Comparison of ENCODE assay signal across 8 cellular contexts in the genomic region with DNA sequence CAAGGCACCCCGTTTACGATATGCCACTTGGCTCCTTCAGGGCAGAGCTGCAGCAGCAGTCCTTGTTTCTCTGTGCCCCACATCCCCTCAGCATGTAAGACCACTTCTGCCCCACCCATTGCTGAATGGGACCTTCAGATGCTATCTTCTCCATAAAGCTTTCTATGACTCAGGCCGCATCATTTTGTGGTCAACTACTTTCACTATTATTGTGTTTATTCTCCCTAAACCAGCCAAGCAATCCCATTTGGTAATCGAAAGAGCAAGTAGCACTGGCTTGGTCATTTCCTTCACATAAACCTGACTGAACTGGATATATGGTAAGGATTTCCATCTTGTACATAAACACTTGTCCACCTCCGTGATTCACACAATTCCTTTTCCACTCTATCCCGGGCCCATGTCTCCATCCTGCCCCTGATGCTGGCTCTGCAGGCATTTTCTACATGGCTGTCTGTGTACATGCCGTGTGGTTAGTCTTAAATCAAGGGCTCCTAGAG. TPM values are rescaled to one million over a fixed set of nuclear protein-coding genes. Genes with fewer than 3 reads are reported as not detected.
DNase-seq lines count a peak whose midpoint lies in the region; ATAC-seq and TF ChIP-seq lines count a peak whose summit lies in the region.

No MANE protein-coding gene starts in this region.

- H3K4me1 Mint-ChIP-seq in osteocyte (ENCODE audit: unreplicated experiment) = peaks cover 30% of the 10 kb centered on the region
- H3K4me1 Mint-ChIP-seq in H9 = peaks cover 3 to 7% of the 10 kb centered on the region in 2 experiments; a peak in 2 of 4 replicates

- no peak overlapping the region for H3K4ac ChIP-seq in H9 (ENCODE audit: low read depth, low read length)
- no peak overlapping the region for H3K4ac ChIP-seq in mesendoderm (ENCODE audit: low read depth, low read length)

- no peak overlapping the region for H3K27ac Mint-ChIP-seq in osteocyte (ENCODE audit: unreplicated experiment)
- H3K27ac Mint-ChIP-seq in H9 = no peak overlapping the region

- H2BK120ac ChIP-seq in H9 (ENCODE audit: low read depth, low read length, poor library complexity, severe bottlenecking) (no peak overlapping the region), mesendoderm (ENCODE audit: low read depth, low read length) (no peak overlapping the region)

- H3K4me3 ChIP-seq in heart left ventricle = no peak overlapping the region
- H3K4me3 ChIP-seq in osteoblast (ENCODE audit: insufficient read depth, low read length) = peak overlapping the region; percentile 8
- no peak overlapping the region for H3K4me3 ChIP-seq in mesendoderm (ENCODE audit: low read length)

- H3K9me3 Mint-ChIP-seq in osteocyte (ENCODE audit: unreplicated experiment) (no peaks in the 10 kb centered on the region), H9 (no peaks in the 10 kb centered on the region)

- H4K5ac ChIP-seq in H9 (ENCODE audit: insufficient read length, low read depth, low read length) (no peak overlapping the region), mesendoderm (ENCODE audit: low read length) (no peak overlapping the region)

- no peak overlapping the region for H4K91ac ChIP-seq in H9 (ENCODE audit: insufficient read length, low read depth, low read length)

- H3K56ac ChIP-seq in H9 (ENCODE audit: insufficient read length, low read depth, low read length) (no peak overlapping the region), mesendoderm (ENCODE audit: low read length) (no peak overlapping the region)

- H3K23ac ChIP-seq in H9 (ENCODE audit: insufficient read length, low read depth, low read length) = no peak overlapping the region
- no peak overlapping the region for H3K23ac ChIP-seq in mesendoderm (ENCODE audit: low read length)

- H3K4me2 ChIP-seq in osteoblast (ENCODE audit: insufficient read depth, low read length) (peak overlapping the region; percentile 55), H9 (ENCODE audit: insufficient read depth, insufficient read length, low read length) (no peak overlapping the region), mesendoderm (ENCODE audit: low read length) (no peak overlapping the region)

- H3K27ac ChIP-seq in heart left ventricle (peak overlapping the region in 11 of 12 donors; percentile 12 to 84 (median 52)), osteoblast (ENCODE audit: low read depth, low read length) (no peak overlapping the region), H9 (ENCODE audit: insufficient read length, low read depth, low read length) (no peak overlapping the region), mesendoderm (ENCODE audit: low read depth, low read length) (no peak overlapping the region)

- H3K27me3 ChIP-seq in heart left ventricle (no peaks in the 10 kb centered on the region), osteoblast (ENCODE audit: insufficient read depth, low read length) (peaks cover 3% of the 10 kb centered on the region), H9 (ENCODE audit: insufficient read depth, low read length) (no peaks in the 10 kb centered on the region), mesendoderm (ENCODE audit: insufficient read depth, low read length, poor library complexity) (no peaks in the 10 kb centered on the region)

- H3K9me3 ChIP-seq in heart left ventricle = no peaks in the 10 kb centered on the region
- no peaks in the 10 kb centered on the region for H3K9me3 ChIP-seq in osteoblast (ENCODE audit: low read depth, low read length)
- H3K9me3 ChIP-seq in H9 (ENCODE audit: control insufficient read depth, low read depth, low read length) = no peaks in the 10 kb centered on the region

- no peaks in the 10 kb centered on the region for H3K23me2 ChIP-seq in H9 (ENCODE audit: insufficient read length, low read depth, low read length, poor library complexity, severe bottlenecking)

- H4K8ac ChIP-seq in H9 (replicated peaks; ENCODE audit: insufficient read length, low read depth, low read length) (no peak overlapping the region), mesendoderm (ENCODE audit: low read depth, low read length) (no peak overlapping the region)

- H2BK15ac ChIP-seq in H9 (ENCODE audit: low read depth, low read length) (no peak overlapping the region), mesendoderm (replicated peaks; ENCODE audit: low read depth) (no peak overlapping the region)

- H3K79me1 ChIP-seq in H9 (ENCODE audit: insufficient read depth, low read depth, low read length, poor library complexity, severe bottlenecking) (no peaks in the 10 kb centered on the region), mesendoderm (ENCODE audit: low read length) (no peaks in the 10 kb centered on the region)

- H2BK20ac ChIP-seq in H9 (ENCODE audit: low read depth, low read length, poor library complexity, severe bottlenecking) = no peak overlapping the region

- 62 to 75% (median 65%) methylated on average over 7 of the region's 7 CpGs for WGBS in heart left ventricle, 4 donors
- WGBS in H9 (ENCODE audit: extremely low coverage, insufficient read length, low lambda C conversion rate) = no CpG with 5 or more reads among the region's 7 CpGs
- WGBS in mesendoderm (ENCODE audit: extremely low coverage, insufficient coverage, low lambda C conversion rate) = no CpG with 5 or more reads among the region's 7 CpGs

- H3K36me3 ChIP-seq in heart left ventricle (no peaks in the 10 kb centered on the region), osteoblast (ENCODE audit: insufficient read depth, low read length) (no peaks in the 10 kb centered on the region), mesendoderm (ENCODE audit: control insufficient read depth, insufficient read depth, low read length) (no peaks in the 10 kb centered on the region)

- no peak overlapping the region for H2AFZ ChIP-seq in osteoblast (ENCODE audit: low read length)
- H2AFZ ChIP-seq in H9 (ENCODE audit: low read length) = no peak overlapping the region

- ATAC-seq in heart left ventricle = no peak
- no peak for ATAC-seq in Right ventricle myocardium inferior
- ATAC-seq in HG03159 (IDR thresholded peaks at IDR 0.05; ENCODE audit: unreplicated experiment) = peak; percentile 76

- H3K4me1 ChIP-seq in heart left ventricle (peaks cover 10 to 48% (median 36%) of the 10 kb centered on the region in 12 donors), osteoblast (ENCODE audit: insufficient read depth, low read length) (peaks cover 15% of the 10 kb centered on the region), H9 (ENCODE audit: insufficient read depth, low read length) (no peaks in the 10 kb centered on the region), mesendoderm (ENCODE audit: control insufficient read depth, low read depth, low read length) (no peaks in the 10 kb centered on the region)

- H2AK5ac ChIP-seq in H9 (ENCODE audit: insufficient read length, low read length) = no peak overlapping the region
- H2AK5ac ChIP-seq in mesendoderm (ENCODE audit: low read length) = no peak overlapping the region

- TF ChIP-seq POLR2A in heart left ventricle (IDR thresholded peaks at IDR 0.05) = no peak

- H3K14ac ChIP-seq in H9 (ENCODE audit: insufficient read depth, low read length) = no peak overlapping the region

- H3K4me3 Mint-ChIP-seq in osteocyte (ENCODE audit: unreplicated experiment) = no peak overlapping the region
- no peak overlapping the region for H3K4me3 Mint-ChIP-seq in H9

- DNase-seq in heart left ventricle (no peak), Right ventricle myocardium inferior (ENCODE audit: missing footprints) (no peak), osteoblast (ENCODE audit: insufficient read length, low spot score, missing footprints) (peak; percentile 89), osteocyte (ENCODE audit: extremely low spot score, unreplicated experiment) (no peak), H9 (no peak), mesendoderm (no peak)
- DNase-seq in activated CD4-positive, alpha-beta T cell treated with anti-CD3 and anti-CD28 coated beads, Interleukin-2, amount 50 U/mL, for 48 hours = peak; percentile 25 to 53

- H2BK12ac ChIP-seq in H9 (ENCODE audit: insufficient read length, low read depth, low read length) = no peak overlapping the region

- intact Hi-C loops in heart left ventricle (cut with DNase I) = loop anchor here in 1 of 10 donors (5.0 to 10.0 kb wide), 2 partner anchors 167 to 290 kb away; partner anchors contain the start of gene ADAM10
- intact Hi-C loops in Right ventricle myocardium inferior (cut with DNase I) = no loop called here

- H2BK5ac ChIP-seq in H9 (ENCODE audit: insufficient read length, low read length) = no peak overlapping the region
- H2BK5ac ChIP-seq in mesendoderm (ENCODE audit: low read length) = no peak overlapping the region

- H3K9ac ChIP-seq in H9 (ENCODE audit: extremely low read depth, insufficient read length, low read length) = no peak overlapping the region
- no peak overlapping the region for H3K9ac ChIP-seq in mesendoderm (ENCODE audit: low read length)

- H3K27me3 Mint-ChIP-seq in osteocyte (ENCODE audit: unreplicated experiment) = no peaks in the 10 kb centered on the region
- peaks cover 2% of the 10 kb centered on the region; the same call in 1 of the 2 replicates for H3K27me3 Mint-ChIP-seq in H9 (ENCODE audit: low read depth)

- TF ChIP-seq CTCF in heart left ventricle (IDR thresholded peaks at IDR 0.05) (no peak), osteoblast (IDR thresholded peaks at IDR 0.05; ENCODE audit: extremely low read depth, low read depth, low read length) (no peak), osteocyte (IDR thresholded peaks at IDR 0.05) (no peak), H9 (conservative IDR thresholded peaks at IDR 0.05) (no peak)

- no peak overlapping the region for H3T11ph ChIP-seq in H9 (ENCODE audit: low read length)

- no peaks in the 10 kb centered on the region for H4K20me1 ChIP-seq in osteoblast (ENCODE audit: insufficient read depth, low read length)
- H4K20me1 ChIP-seq in H9 (ENCODE audit: control insufficient read depth, insufficient read depth, insufficient read length) = no peaks in the 10 kb centered on the region

- H3K79me2 ChIP-seq in osteoblast (ENCODE audit: insufficient read depth, low read length) (no peaks in the 10 kb centered on the region), H9 (ENCODE audit: insufficient read depth, low read length) (no peaks in the 10 kb centered on the region), mesendoderm (ENCODE audit: control insufficient read depth, insufficient read depth, low read length) (no peaks in the 10 kb centered on the region)

- H3K18ac ChIP-seq in H9 (ENCODE audit: insufficient read length, low read depth, low read length) (no peak overlapping the region), mesendoderm (ENCODE audit: low read length) (no peak overlapping the region)

- no peaks in the 10 kb centered on the region for H3K36me3 Mint-ChIP-seq in osteocyte (ENCODE audit: unreplicated experiment)
- no peaks in the 10 kb centered on the region for H3K36me3 Mint-ChIP-seq in H9 (ENCODE audit: insufficient read depth in 1 of 3, low read depth in 3 of 3)

RNA-seq across cellular contexts. Expression of gene LIPC, which starts 25.7 kb away (rescaled TPM):
- total RNA-seq in heart left ventricle = 1 to 10 TPM in 2 of 9 donors, under 1 TPM in 6, not detected in 1; 0.16 to 1.4 (median 0.83) TPM
- polyA plus RNA-seq in heart left ventricle = under 1 TPM; 0.10 to 0.23 TPM
- 0.70 TPM for total RNA-seq in Right ventricle myocardium inferior
- 1.1 and 2.7 TPM in 2 replicates for total RNA-seq in osteoblast
- total RNA-seq in osteocyte = not detected in 2 replicates
- total RNA-seq in H9 (2021) = not detected in 2 replicates
- not detected for polyA plus RNA-seq in mesendoderm (2013, experiment 1 of 2)
- not detected for polyA plus RNA-seq in mesendoderm (2013, experiment 2 of 2)

Comparison
In these comparisons a context has a peak if more than half of its experiments do, and no peak if none do; other contexts are left out.
1. DNase-seq: peak in activated CD4-positive, alpha-beta T cell treated with anti-CD3 and anti-CD28 coated beads, Interleukin-2, amount 50 U/mL, for 48 hours (2 of 2) and osteoblast (single experiment); none in heart left ventricle (0 of 5), Right ventricle myocardium inferior (single experiment), osteocyte (single experiment), H9 (single experiment) and mesendoderm (single experiment).
2. H3K27ac ChIP-seq: peak in heart left ventricle (11 of 12); none in osteoblast (single experiment), H9 (single experiment) and mesendoderm (single experiment).